Comparison of ENCODE assay signal across 10 cellular contexts in the genomic region with DNA sequence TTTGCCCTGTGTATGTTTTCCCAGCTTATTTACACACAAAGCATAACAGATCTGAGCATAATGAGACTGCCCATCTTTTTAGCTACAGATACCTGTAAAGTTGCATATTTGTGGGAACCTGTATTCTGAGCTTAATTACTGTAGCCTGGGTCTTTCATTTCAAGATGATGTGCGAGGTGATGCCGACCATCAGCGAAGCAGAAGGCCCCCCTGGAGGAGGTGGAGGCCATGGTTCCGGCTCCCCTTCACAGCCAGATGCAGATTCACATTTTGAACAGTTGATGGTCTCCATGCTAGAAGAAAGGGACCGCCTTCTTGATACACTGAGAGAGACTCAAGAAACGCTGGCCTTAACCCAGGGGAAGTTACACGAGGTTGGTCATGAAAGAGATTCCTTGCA. TPM values are rescaled to one million over a fixed set of nuclear protein-coding genes. Genes with fewer than 3 reads are reported as not detected.
A peak's percentile ranks its signal among the peaks of the same experiment; 100 is the strongest.
DNase-seq lines count a peak whose midpoint lies in the region; ATAC-seq and TF ChIP-seq lines count a peak whose summit lies in the region.
"Had no signal": no experiment of that assay in that cellular context is flagged by ENCODE, and none has a peak within 500 bp of the region (broad histone marks: within the 10 kb centered on the region; RNA-seq: fewer than 3 reads in every experiment).

No MANE protein-coding gene starts in this region.

- H3K27me3 Mint-ChIP-seq in activated naive CD4-positive, alpha-beta T cell treated with anti-CD3 and anti-CD28 coated beads for 36 hours (ENCODE audit: low read depth), result peaks cover 3% of the 10 kb centered on the region
- peaks cover 8% of the 10 kb centered on the region for H3K27me3 Mint-ChIP-seq in activated CD8-positive, alpha-beta T cell treated with anti-CD3 and anti-CD28 coated beads for 36 hours
- H3K27me3 Mint-ChIP-seq in stimulated activated naive B cell treated with anti-CD40 and anti-IgM and Interleukin-4, amounts not matched to agents 10 μg/mL and 1 μg/mL and 100 μg/mL, for 72 hours, result peaks cover 9 to 26% of the 10 kb centered on the region in 2 donors

- H3K4me1 Mint-ChIP-seq in activated naive CD4-positive, alpha-beta T cell treated with anti-CD3 and anti-CD28 coated beads for 36 hours (ENCODE audit: low read depth), result peaks cover 48% of the 10 kb centered on the region
- H3K4me1 Mint-ChIP-seq in activated CD8-positive, alpha-beta T cell treated with anti-CD3 and anti-CD28 coated beads for 36 hours (ENCODE audit: low read depth), result peaks cover 42% of the 10 kb centered on the region
- H3K4me1 Mint-ChIP-seq in stimulated activated naive B cell treated with anti-CD40 and anti-IgM and Interleukin-4, amounts not matched to agents 10 μg/mL and 1 μg/mL and 100 μg/mL, for 72 hours, result peaks cover 19 to 41% of the 10 kb centered on the region in 2 donors

- POLR2A ChIA-PET in activated CD8-positive, alpha-beta T cell treated with anti-CD3 and anti-CD28 coated beads for 36 hours (lab: Charles Lee), result no interaction called here

- H3K9me3 Mint-ChIP-seq in activated naive CD4-positive, alpha-beta T cell treated with anti-CD3 and anti-CD28 coated beads for 36 hours, result no peaks in the 10 kb centered on the region
- no peaks in the 10 kb centered on the region for H3K9me3 Mint-ChIP-seq in activated CD8-positive, alpha-beta T cell treated with anti-CD3 and anti-CD28 coated beads for 36 hours
- no peaks in the 10 kb centered on the region for H3K9me3 Mint-ChIP-seq in stimulated activated naive B cell treated with anti-CD40 and anti-IgM and Interleukin-4, amounts not matched to agents 10 μg/mL and 1 μg/mL and 100 μg/mL, for 72 hours

- TF ChIP-seq CTCF in activated CD8-positive, alpha-beta T cell treated with anti-CD3 and anti-CD28 coated beads for 36 hours (IDR thresholded peaks at IDR 0.05), result no peak

- CTCF ChIA-PET in activated naive CD4-positive, alpha-beta T cell treated with anti-CD3 and anti-CD28 coated beads for 36 hours (lab: Charles Lee), result no interaction called here
- CTCF ChIA-PET in activated CD8-positive, alpha-beta T cell treated with anti-CD3 and anti-CD28 coated beads for 36 hours (lab: Charles Lee), result no interaction called here

- no peak for DNase-seq in activated naive CD4-positive, alpha-beta T cell treated with anti-CD3 and anti-CD28 coated beads for 36 hours
- DNase-seq in activated naive CD4-positive, alpha-beta T cell treated with Interleukin-2 at 50 U/mL for 16 hours, result no peak
- no peak for DNase-seq in activated CD8-positive, alpha-beta T cell treated with anti-CD3 and anti-CD28 coated beads for 36 hours
- no peak for DNase-seq in stimulated activated naive B cell treated with anti-CD40 and anti-IgM and Interleukin-4, amounts not matched to agents 10 μg/mL and 1 μg/mL and 100 μg/mL, for 72 hours
- DNase-seq in HuH-7.5 (ENCODE audit: low spot score) (no peak), midbrain (lab: John Stamatoyannopoulos, UW) (no peak)
- no peak for DNase-seq in stimulated activated CD4-positive, alpha-beta T cell treated with anti-CD3 and anti-CD28 coated beads, Interleukin-2, amount 100 ng/mL, for 48 hours
- DNase-seq: activated CD8-positive, alpha-beta memory T cell treated with anti-CD3 and anti-CD28 coated beads, Interleukin-2, amount 50 U/mL, for 4 hours had no signal

- H3K9me3 ChIP-seq in iPS-18c (ENCODE audit: control insufficient read depth, insufficient read depth, low read length), result no peaks in the 10 kb centered on the region
- H3K9me3 ChIP-seq: esophagus muscularis mucosa had no signal

- 0 out of 2 replicates have a peak overlapping the region, but pooled peaks have one; percentile 5 for H3K4me3 ChIP-seq in iPS-18c (ENCODE audit: insufficient read depth, low read depth, low read length)

- ATAC-seq in activated CD8-positive, alpha-beta T cell treated with anti-CD3 and anti-CD28 coated beads for 36 hours, result no peak
- ATAC-seq in stimulated activated naive B cell treated with anti-CD40 and anti-IgM and Interleukin-4, amounts not matched to agents 10 μg/mL and 1 μg/mL and 100 μg/mL, for 72 hours (replicated peaks), result no peak

- intact Hi-C loops in activated naive CD4-positive, alpha-beta T cell treated with anti-CD3 and anti-CD28 coated beads for 36 hours (cut with micrococcal nuclease), result no loop called here
- intact Hi-C loops in activated CD8-positive, alpha-beta T cell treated with anti-CD3 and anti-CD28 coated beads for 36 hours (cut with micrococcal nuclease), result no loop called here

- peak overlapping the region; percentile 70 for H3K4me3 Mint-ChIP-seq in activated naive CD4-positive, alpha-beta T cell treated with anti-CD3 and anti-CD28 coated beads for 36 hours
- peak overlapping the region; percentile 83 for H3K4me3 Mint-ChIP-seq in activated CD8-positive, alpha-beta T cell treated with anti-CD3 and anti-CD28 coated beads for 36 hours
- H3K4me3 Mint-ChIP-seq in stimulated activated naive B cell treated with anti-CD40 and anti-IgM and Interleukin-4, amounts not matched to agents 10 μg/mL and 1 μg/mL and 100 μg/mL, for 72 hours, result peak overlapping the region; percentile 61 to 67

- peaks cover 28% of the 10 kb centered on the region for H3K36me3 Mint-ChIP-seq in activated naive CD4-positive, alpha-beta T cell treated with anti-CD3 and anti-CD28 coated beads for 36 hours (ENCODE audit: low read depth)
- H3K36me3 Mint-ChIP-seq in activated CD8-positive, alpha-beta T cell treated with anti-CD3 and anti-CD28 coated beads for 36 hours (ENCODE audit: low read depth), result peaks cover 34% of the 10 kb centered on the region
- peaks cover 15 to 26% of the 10 kb centered on the region in 2 donors for H3K36me3 Mint-ChIP-seq in stimulated activated naive B cell treated with anti-CD40 and anti-IgM and Interleukin-4, amounts not matched to agents 10 μg/mL and 1 μg/mL and 100 μg/mL, for 72 hours

- H3K27ac Mint-ChIP-seq in activated naive CD4-positive, alpha-beta T cell treated with anti-CD3 and anti-CD28 coated beads for 36 hours, result no peak overlapping the region
- H3K27ac Mint-ChIP-seq in activated CD8-positive, alpha-beta T cell treated with anti-CD3 and anti-CD28 coated beads for 36 hours, result peak overlapping the region; percentile 68
- no peak overlapping the region for H3K27ac Mint-ChIP-seq in stimulated activated naive B cell treated with anti-CD40 and anti-IgM and Interleukin-4, amounts not matched to agents 10 μg/mL and 1 μg/mL and 100 μg/mL, for 72 hours

RNA-seq across cellular contexts. Expression of gene PPFIA1, which starts 1.5 kb away (rescaled TPM):
- total RNA-seq in activated naive CD4-positive, alpha-beta T cell treated with anti-CD3 and anti-CD28 coated beads for 36 hours, result 10 to 100 TPM; 15.9 to 21.7 TPM
- 10 to 100 TPM; 27.2 to 30.9 TPM for total RNA-seq in activated CD8-positive, alpha-beta T cell treated with anti-CD3 and anti-CD28 coated beads for 36 hours
